In genomic region chr2:223860809-223861738, GRCh38 we compare ENCODE assay signal across 11 cellular contexts. TPM values are rescaled to one million over a fixed set of nuclear protein-coding genes. Genes with fewer than 3 reads are reported as not detected.
DNase-seq lines count a peak whose midpoint lies in the region; ATAC-seq, FAIRE-seq and TF ChIP-seq lines count a peak whose summit lies in the region.
"Had no signal": no experiment of that assay in that cellular context is flagged by ENCODE, and none has a peak within 500 bp of the region (broad histone marks: within the 10 kb centered on the region; RNA-seq: fewer than 3 reads in every experiment).

No MANE protein-coding gene starts in this region.

- 75 to 76% methylated on average over 5 of the region's 5 CpGs for WGBS in lung, 2 donors
- WGBS in esophagus muscularis mucosa, result 76% methylated on average over 5 of the region's 5 CpGs

- no peaks in the 10 kb centered on the region for H3K27me3 ChIP-seq in colonic mucosa
- H3K27me3 ChIP-seq in lung (ENCODE audit: control insufficient read depth, insufficient read depth), result no peaks in the 10 kb centered on the region
- H3K27me3 ChIP-seq in esophagus muscularis mucosa, result no peaks in the 10 kb centered on the region

- H3K27ac ChIP-seq in colonic mucosa (peak overlapping the region; percentile 78), lung (ENCODE audit: low read depth in 1 of 2, low read length in 1 of 2) (peak overlapping the region in 1 of 2 donors; percentile 24), esophagus muscularis mucosa (replicated peaks in 1 of 4) (no peak overlapping the region)
- H3K27ac ChIP-seq: skin epidermis had no signal

- no peak for TF ChIP-seq POLR2A in esophagus muscularis mucosa (IDR thresholded peaks at IDR 0.05; ENCODE audit: low read depth)
- no peak for TF ChIP-seq POLR2A in GM12892 (IDR thresholded peaks at IDR 0.05; ENCODE audit: low read depth, low read length)

- H3K4me3 ChIP-seq in colonic mucosa (no peak overlapping the region), lung (no peak overlapping the region), esophagus muscularis mucosa (no peak overlapping the region)
- H3K4me3 ChIP-seq: skin epidermis had no signal

- TF ChIP-seq CTCF in AG09319 (IDR thresholded peaks at IDR 0.05; ENCODE audit: low read depth, low read length) (peak; percentile 9), colonic mucosa (IDR thresholded peaks at IDR 0.05) (no peak), lung (IDR thresholded peaks at IDR 0.05; ENCODE audit: control extremely low read depth, extremely low read depth) (no peak), esophagus muscularis mucosa (IDR thresholded peaks at IDR 0.05) (no peak)

- H3K4me1 ChIP-seq in colonic mucosa (peaks cover 3% of the 10 kb centered on the region), lung (ENCODE audit: control insufficient read depth in 2 of 2, insufficient read depth in 2 of 2, low read length in 2 of 2) (peaks cover 0 to 2% of the 10 kb centered on the region in 2 donors), esophagus muscularis mucosa (no peaks in the 10 kb centered on the region)

- no peaks in the 10 kb centered on the region for H3K36me3 ChIP-seq in colonic mucosa
- H3K36me3 ChIP-seq in lung (ENCODE audit: control insufficient read depth in 2 of 2, insufficient read depth in 2 of 2, low read length in 2 of 2), result peaks cover 0 to 1% of the 10 kb centered on the region in 2 donors
- no peaks in the 10 kb centered on the region for H3K36me3 ChIP-seq in esophagus muscularis mucosa

- no peak for TF ChIP-seq EP300 in esophagus muscularis mucosa (IDR thresholded peaks at IDR 0.05)

- H3K9me3 ChIP-seq in colonic mucosa (no peaks in the 10 kb centered on the region), lung (ENCODE audit: control insufficient read depth in 2 of 2, insufficient read depth in 1 of 2, low read length in 1 of 2) (no peaks in the 10 kb centered on the region), esophagus muscularis mucosa (no peaks in the 10 kb centered on the region)

- intact Hi-C loops in colonic mucosa (cut with DNase I) (no loop called here), esophagus muscularis mucosa (cut with DNase I) (no loop called here)

- H3K9ac ChIP-seq in colonic mucosa (ENCODE audit: low read depth in 2 of 2, low read length in 2 of 2), result no peak overlapping the region

- DNase-seq in AG09319 (ENCODE audit: extremely low read depth, low read depth) (no peak), M059J (ENCODE audit: low read depth) (peak; percentile 89), colonic mucosa (peak; percentile 78), lung (ENCODE audit: low spot score) (no peak), NCI-H748 (lab: John Stamatoyannopoulos, UW; ENCODE audit: unreplicated experiment) (no peak), esophagus muscularis mucosa (ENCODE audit: extremely low spot score) (no peak), GM12892 (ENCODE audit: insufficient read length) (no peak)
- DNase-seq: activated CD8-positive, alpha-beta T cell treated with anti-CD3 and anti-CD28 coated beads for 36 hours; central memory CD4-positive, alpha-beta T cell had no signal

- peak; percentile 47 for ATAC-seq in lung (ENCODE audit: insufficient read depth, low FRiP score)
- no peak for ATAC-seq in GM18520 (IDR thresholded peaks at IDR 0.05; ENCODE audit: unreplicated experiment)
- ATAC-seq: activated CD8-positive, alpha-beta T cell treated with anti-CD3 and anti-CD28 coated beads for 36 hours had no signal

- no peak for FAIRE-seq in GM12892 (lab: Jason Lieb, UNC)

RNA-seq across cellular contexts. Expression of gene AP1S3, which starts 23.7 kb away (rescaled TPM):
- 3.0 and 5.4 TPM in 2 replicates for total RNA-seq in M059J (2014; rRNA removed; shearing (Covaris generic))
- total RNA-seq in colonic mucosa (10 to 100 TPM in 1 of 2 donors, 1 to 10 TPM in 1; 8.8 to 12.0 TPM), lung (10 to 100 TPM in 1 of 2 donors, 1 to 10 TPM in 1; 6.3 to 14.2 TPM), esophagus muscularis mucosa (1 to 10 TPM in 2 of 4 donors, under 1 TPM in 2; 0.40 to 2.7 (median 0.85) TPM)
- 1 to 10 TPM; 4.6 to 6.6 TPM for polyA plus RNA-seq in lung
- polyA plus RNA-seq in GM12892 (2012; ENCODE audit: missing spikeins), result 12.4 TPM

Comparison
In these comparisons a context has a peak if more than half of its experiments do, and no peak if none do; other contexts are left out.
1. DNase-seq: peak in M059J (single experiment) and colonic mucosa (single experiment); none in AG09319 (single experiment), lung (single experiment), NCI-H748 (single experiment), esophagus muscularis mucosa (single experiment) and GM12892 (single experiment).